ENCODE assay signal across 1 cellular context in genomic region chr15:65060641-65061397, GRCh38.
TF ChIP-seq lines count a peak whose summit lies in the region.

No MANE protein-coding gene starts in this region.

TF ChIP-seq in HepG2, 621 proteins besides CTCF, POLR2A, EP300 and RAD21:
- TF ChIP-seq ZNF768 (CRISPR knock-in tag; IDR thresholded peaks at IDR 0.05) (peak; percentile 85), ZNF740 (CRISPR knock-in tag; IDR thresholded peaks at IDR 0.05) (no peak), NFKBIZ (CRISPR knock-in tag; IDR thresholded peaks at IDR 0.05) (no peak), ZNF629 (CRISPR knock-in tag; conservative IDR thresholded peaks at IDR 0.05) (peak; percentile 75), ZMYM3 (CRISPR knock-in tag; IDR thresholded peaks at IDR 0.05) (0 out of 2 replicates have a peak, but pooled peaks have one; percentile 28)
